ENCODE assay signal across 33 cellular contexts in the genomic region with DNA sequence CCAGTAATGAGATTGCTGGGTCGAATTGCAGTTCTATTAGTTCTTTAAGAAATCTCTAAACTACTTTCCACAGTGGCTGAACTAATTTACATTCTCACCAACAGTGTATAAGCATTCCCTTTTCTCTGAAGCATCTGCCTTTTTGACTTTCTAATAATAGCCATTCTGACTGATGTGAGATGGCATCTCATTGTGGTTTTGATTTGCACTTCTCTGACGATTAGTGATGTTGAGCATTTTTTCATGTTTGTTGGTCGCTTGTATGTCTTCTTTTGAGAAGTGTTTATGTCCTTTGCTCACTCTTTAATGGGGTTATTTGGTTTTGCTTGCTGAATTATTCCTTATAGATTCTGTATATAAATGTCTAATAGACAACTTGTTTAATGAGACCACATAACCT.
"Had no signal": no experiment of that assay in that cellular context is flagged by ENCODE, and none has a peak within 500 bp of the region (broad histone marks: within the 10 kb centered on the region; RNA-seq: fewer than 3 reads in every experiment).

No MANE protein-coding gene starts in this region.

- H3K9me3 ChIP-seq: body of pancreas had no signal

- H3K36me3 ChIP-seq: adrenal gland, ascending aorta, brain microvascular endothelial cell, breast epithelium had no signal

- DNase-seq: activated B cell treated with CpG ODN at 0.5 μM for 24 hours; activated CD4-positive, alpha-beta memory T cell treated with anti-CD3 and anti-CD28 coated beads for 36 hours; activated CD4-positive, alpha-beta T cell treated with anti-CD3 and anti-CD28 coated beads for 4 hours; activated CD4-positive, alpha-beta T cell treated with anti-CD3 and anti-CD28 coated beads, Interleukin-2, amount 10 ng/mL, durations not matched to agents 24 days and 14 days; activated CD4-positive, alpha-beta T cell treated with anti-CD3 and anti-CD28 coated beads, Interleukin-2, amount 50 U/mL, for 1 hour; activated CD4-positive, alpha-beta T cell treated with anti-CD3 and anti-CD28 coated beads, Interleukin-2, amount 50 U/mL, for 4 hours; activated CD4-positive, CD25-positive, alpha-beta regulatory T cell treated with anti-CD3 and anti-CD28 coated beads, Interleukin-2, amount 50 U/mL, for 72 hours; activated CD8-positive, alpha-beta memory T cell treated with anti-CD3 and anti-CD28 coated beads, Interleukin-2, amount 50 U/mL, for 4 hours; activated CD8-positive, alpha-beta T cell treated with anti-CD3 and anti-CD28 coated beads for 36 hours; activated effector memory CD4-positive, alpha-beta T cell treated with anti-CD3 and anti-CD28 coated beads, Interleukin-2, amount 50 U/mL, for 16 hours; activated gamma-delta T cell treated with Interleukin-2 at 50 U/mL for 16 hours; activated naive CD4-positive, alpha-beta T cell; activated naive CD4-positive, alpha-beta T cell treated with anti-CD3 and anti-CD28 coated beads for 36 hours; activated naive CD4-positive, alpha-beta T cell treated with anti-CD3 and anti-CD28 coated beads, Interleukin-2, amount 50 U/mL, for 16 hours; activated naive CD8-positive, alpha-beta T cell treated with anti-CD3 and anti-CD28 coated beads for 36 hours; activated T-cell treated with anti-CD3 and anti-CD28 coated beads for 4 hours; activated T-cell treated with anti-CD3 and anti-CD28 coated beads, Interleukin-2, amount 50 U/mL, for 1 hour; activated T-cell treated with anti-CD3 and anti-CD28 coated beads, Interleukin-2, amount 50 U/mL, for 4 hours; activated T-cell treated with anti-CD3 and anti-CD28 coated beads, Interleukin-2, amount 50 U/mL, for 72 hours; adrenal gland; amniotic stem cell; anterior cingulate cortex; body of pancreas; brain microvascular endothelial cell; central memory CD4-positive, alpha-beta T cell; T-helper 1 cell; T-helper 2 cell; T-helper 9 cell had no signal

- H3K27ac ChIP-seq: adrenal gland, ascending aorta, body of pancreas, brain microvascular endothelial cell, breast epithelium, VCaP had no signal

- H3K27me3 ChIP-seq: adrenal gland, ascending aorta, body of pancreas, brain microvascular endothelial cell, breast epithelium had no signal

- H3K4me1 ChIP-seq: adrenal gland, ascending aorta, body of pancreas, breast epithelium had no signal

- H3K4me3 ChIP-seq: adrenal gland, ascending aorta, body of pancreas, breast epithelium had no signal

- ATAC-seq: activated CD8-positive, alpha-beta T cell treated with anti-CD3 and anti-CD28 coated beads for 36 hours; activated naive CD4-positive, alpha-beta T cell treated with anti-CD3 and anti-CD28 coated beads, Interleukin-2, amount 50 U/mL, for 72 hours; activated T-cell treated with anti-CD3 and anti-CD28 coated beads, Interleukin-2, amount 50 U/mL, for 4 hours; activated T-cell treated with anti-CD3 and anti-CD28 coated beads, Interleukin-2, amount 50 U/mL, for 72 hours; activated T-helper 17 cell treated with anti-CD3 and anti-CD28 coated beads, Interleukin-2, amount 50 U/mL, for 72 hours; body of pancreas had no signal
